ENCODE assay signal across 8 cellular contexts in the genomic region with DNA sequence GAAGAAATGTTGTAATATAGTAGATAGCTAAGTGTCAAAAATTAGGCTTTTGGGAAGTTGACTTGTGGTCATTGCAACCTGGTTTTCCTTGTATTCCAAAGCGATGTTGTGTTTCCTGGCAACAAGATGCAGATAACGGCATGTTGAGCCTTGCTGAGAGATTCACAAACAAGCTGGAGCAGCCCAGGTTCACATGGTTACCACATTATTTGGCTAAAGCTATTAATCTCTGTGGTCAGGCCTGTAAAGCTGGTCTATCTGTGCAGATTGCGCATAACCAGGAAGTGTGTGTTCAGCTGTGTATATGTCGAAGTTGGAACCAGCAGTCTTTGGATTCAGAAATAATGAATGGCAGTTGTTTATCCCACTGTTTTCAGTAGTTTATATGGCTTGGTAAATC. TPM values are rescaled to one million over a fixed set of nuclear protein-coding genes. Genes with fewer than 3 reads are reported as not detected.
DNase-seq lines count a peak whose midpoint lies in the region; ATAC-seq and TF ChIP-seq lines count a peak whose summit lies in the region.

No MANE protein-coding gene starts in this region.

- peak overlapping the region; percentile 65 to 73 (median 68) for H3K4me3 Mint-ChIP-seq in CD4-positive, alpha-beta memory T cell
- peak overlapping the region; percentile 8 to 76 (median 70) for H3K4me3 Mint-ChIP-seq in brain

- H3K9me3 Mint-ChIP-seq in CD4-positive, alpha-beta memory T cell, result no peaks in the 10 kb centered on the region
- H3K9me3 Mint-ChIP-seq in brain, result no peaks in the 10 kb centered on the region

- no peaks in the 10 kb centered on the region for H3K27me3 Mint-ChIP-seq in CD4-positive, alpha-beta memory T cell
- H3K27me3 Mint-ChIP-seq in brain, result peaks cover 3% of the 10 kb centered on the region

- H3K27me3 ChIP-seq in CD4-positive, alpha-beta memory T cell (ENCODE audit: insufficient read depth, low read length), result no peaks in the 10 kb centered on the region
- no peaks in the 10 kb centered on the region for H3K27me3 ChIP-seq in right lobe of liver
- no peaks in the 10 kb centered on the region for H3K27me3 ChIP-seq in ascending aorta

- peak; percentile 74 for ATAC-seq in GM18909 (IDR thresholded peaks at IDR 0.05; ENCODE audit: poor library complexity, unreplicated experiment)
- peak; percentile 69 for ATAC-seq in HG03095 (IDR thresholded peaks at IDR 0.05; ENCODE audit: unreplicated experiment)
- peak; percentile 72 to 97 (median 81) for ATAC-seq in right lobe of liver

- POLR2A ChIA-PET in CD4-positive, alpha-beta memory T cell (lab: Charles Lee; ENCODE audit: partially characterized antibody), result interaction anchor here (1.0 to 8.9 kb wide), 6 partner anchors 9 to 408 kb away, joined by 3 to 127 read pairs (median 4); a partner anchor contains a TSS

- H3K9me3 ChIP-seq in CD4-positive, alpha-beta memory T cell (ENCODE audit: control insufficient read depth in 1 of 2, low read length in 2 of 2), result no peaks in the 10 kb centered on the region
- H3K9me3 ChIP-seq in right lobe of liver, result no peaks in the 10 kb centered on the region
- no peaks in the 10 kb centered on the region for H3K9me3 ChIP-seq in ascending aorta

- peaks cover 13% of the 10 kb centered on the region for H3K36me3 ChIP-seq in CD4-positive, alpha-beta memory T cell (ENCODE audit: insufficient read depth, low read length)
- H3K36me3 ChIP-seq in right lobe of liver, result peaks cover 0 to 16% (median 9%) of the 10 kb centered on the region in 4 donors
- H3K36me3 ChIP-seq in ascending aorta, result peaks cover 0 to 26% of the 10 kb centered on the region in 2 donors

- H3K4me3 ChIP-seq in CD4-positive, alpha-beta memory T cell (ENCODE audit: low read length in 2 of 2), result no peak overlapping the region
- H3K4me3 ChIP-seq in right lobe of liver, result no peak overlapping the region
- peak overlapping the region in 1 of 2 donors; percentile 14 for H3K4me3 ChIP-seq in ascending aorta

- no peak for DNase-seq in CD4-positive, alpha-beta memory T cell
- DNase-seq in NCI-H510A (lab: John Stamatoyannopoulos, UW) (peak; percentile 44), right lobe of liver (no peak), ascending aorta (ENCODE audit: low spot score in 2 of 2) (no peak), putamen (ENCODE audit: low spot score) (no peak)

- intact Hi-C loops in CD4-positive, alpha-beta memory T cell (cut with micrococcal nuclease), result no loop called here
- intact Hi-C loops in right lobe of liver (cut with DNase I), result no loop called here
- intact Hi-C loops in ascending aorta (cut with DNase I), result no loop called here

- peaks cover 64 to 93% (median 81%) of the 10 kb centered on the region in 4 donors for H3K4me1 Mint-ChIP-seq in CD4-positive, alpha-beta memory T cell
- peaks cover 92% of the 10 kb centered on the region for H3K4me1 Mint-ChIP-seq in brain

- TF ChIP-seq CTCF in brain (conservative IDR thresholded peaks at IDR 0.05) (no peak), right lobe of liver (IDR thresholded peaks at IDR 0.05) (no peak), ascending aorta (IDR thresholded peaks at IDR 0.05) (no peak)

- H3K4me1 ChIP-seq in CD4-positive, alpha-beta memory T cell (ENCODE audit: insufficient read depth, low read length), result peaks cover 99% of the 10 kb centered on the region
- H3K4me1 ChIP-seq in right lobe of liver, result peaks cover 0 to 52% (median 17%) of the 10 kb centered on the region in 4 donors
- peaks cover 18 to 22% of the 10 kb centered on the region in 2 donors for H3K4me1 ChIP-seq in ascending aorta

- no peak overlapping the region for H3K27ac ChIP-seq in CD4-positive, alpha-beta memory T cell (ENCODE audit: low read depth, low read length)
- H3K27ac ChIP-seq in right lobe of liver, result no peak overlapping the region
- H3K27ac ChIP-seq in ascending aorta, result no peak overlapping the region

- WGBS in right lobe of liver (ENCODE audit: insufficient coverage, low coverage, low lambda C conversion rate, missing lambda C conversion rate), result 10% methylated on average over 4 of the region's 4 CpGs

- H3K27ac Mint-ChIP-seq in CD4-positive, alpha-beta memory T cell, result peak overlapping the region in 6 of 7 donors; percentile 17 to 75 (median 62)
- H3K27ac Mint-ChIP-seq in brain, result peak overlapping the region in 2 of 5 experiments; percentile 63 to 71

- peaks cover 29 to 57% of the 10 kb centered on the region in 2 donors for H3K36me3 Mint-ChIP-seq in CD4-positive, alpha-beta memory T cell
- H3K36me3 Mint-ChIP-seq in brain, result peaks cover 26% of the 10 kb centered on the region

- CTCF ChIA-PET in CD4-positive, alpha-beta memory T cell (lab: Charles Lee; ENCODE audit: partially characterized antibody), result interaction anchor here (1.0 to 5.6 kb wide), 2 partner anchors 401 to 456 kb away, joined by 7 to 29 read pairs; no protein-coding TSS in a partner anchor

- TF ChIP-seq POLR2A in right lobe of liver (IDR thresholded peaks at IDR 0.05), result no peak

RNA-seq across cellular contexts. Expression of a gene that starts 6.6 kb away (rescaled TPM):
- total RNA-seq in CD4-positive, alpha-beta memory T cell, result 100 to 1,000 TPM; 108 to 119 TPM
- polyA plus RNA-seq in CD4-positive, alpha-beta memory T cell, result 10 to 100 TPM; 15.1 to 28.1 TPM
- 10.7 TPM for polyA plus RNA-seq in brain (ENCODE audit: insufficient read depth, low read depth, low replicate concordance)
- total RNA-seq in right lobe of liver, result 10 to 100 TPM; 10.2 to 19.5 (median 16.4) TPM
- total RNA-seq in ascending aorta, result 7.2 TPM

Comparison
In these comparisons a context has a peak if more than half of its experiments do, and no peak if none do; other contexts are left out.
1. RNA of a gene that starts 6.6 kb away (total RNA-seq): 108 to 119 TPM in CD4-positive, alpha-beta memory T cell; 10.2 to 19.5 TPM in right lobe of liver and 7.2 TPM in ascending aorta (single experiment); every median in the first group is over 4 times any median in the second.
2. Peak in every context shown above with its lines, with median percentiles within 50 percentile points of each other: ATAC-seq.